Comparison of ENCODE assay signal across 8 cellular contexts in genomic region chr4:89056292-89056952, GRCh38. TPM values are rescaled to one million over a fixed set of nuclear protein-coding genes. Genes with fewer than 3 reads are reported as not detected.
DNase-seq lines count a peak whose midpoint lies in the region; ATAC-seq, FAIRE-seq and TF ChIP-seq lines count a peak whose summit lies in the region.

No MANE protein-coding gene starts in this region.

- H3K36me3 ChIP-seq in ascending aorta (no peaks in the 10 kb centered on the region), kidney (ENCODE audit: control insufficient read depth in 1 of 2, insufficient read depth in 2 of 2, low read length in 2 of 2) (no peaks in the 10 kb centered on the region)

- peak overlapping the region; percentile 23 to 33 for H3K9ac ChIP-seq in kidney (ENCODE audit: low read length in 2 of 2)

- peaks cover 0 to 9% of the 10 kb centered on the region in 2 donors for H3K4me1 ChIP-seq in ascending aorta
- H3K4me1 ChIP-seq in kidney (ENCODE audit: control insufficient read depth in 1 of 2, insufficient read depth in 1 of 2, low read depth in 1 of 2, low read length in 2 of 2), result peaks cover 0 to 2% of the 10 kb centered on the region in 2 donors

- no peak for ATAC-seq in SK-N-SH treated with all-trans-retinoic acid at 6 μM for 48 hours

- intact Hi-C loops in ascending aorta (cut with DNase I), result loop anchor here (2.0 kb wide), 1 partner anchor 54 kb away; the partner anchor contains the start of gene TIGD2
- intact Hi-C loops in kidney (cut with DNase I), result no loop called here

- TF ChIP-seq CTCF in ascending aorta (IDR thresholded peaks at IDR 0.05), result no peak
- TF ChIP-seq CTCF in kidney (IDR thresholded peaks at IDR 0.05; ENCODE audit: borderline replicate concordance, extremely low read depth, insufficient read depth), result no peak

- H3K9me3 ChIP-seq in ascending aorta (no peaks in the 10 kb centered on the region), kidney (ENCODE audit: control insufficient read depth in 1 of 2, low read length in 2 of 2) (peaks cover 0 to 2% of the 10 kb centered on the region in 2 donors)

- peak overlapping the region; percentile 54 to 63 for H3K4me3 ChIP-seq in ascending aorta
- peak overlapping the region; percentile 65 to 90 for H3K4me3 ChIP-seq in kidney (ENCODE audit: low read length in 2 of 2)

- FAIRE-seq in kidney (lab: Jason Lieb, UNC) (no peak), urothelium cell line (lab: Jason Lieb, UNC) (no peak)

- peak; percentile 84 for DNase-seq in NCI-H82 (lab: John Stamatoyannopoulos, UW)
- DNase-seq in NCI-H82 treated with DMSO at 0.1 percent for 48 hours (lab: John Stamatoyannopoulos, UW; ENCODE audit: unreplicated experiment), result no peak
- no peak for DNase-seq in ascending aorta (ENCODE audit: low spot score in 2 of 2)
- DNase-seq in kidney, result no peak
- DNase-seq in urothelium cell line (ENCODE audit: low spot score), result peak; percentile 26
- DNase-seq in DMS53 (lab: John Stamatoyannopoulos, UW), result no peak
- DNase-seq in MV-4-11 (lab: John Stamatoyannopoulos, UW), result no peak

- H3K27ac ChIP-seq in ascending aorta (peak overlapping the region; percentile 40 to 66), kidney (ENCODE audit: low read depth in 2 of 2, low read length in 2 of 2) (peak overlapping the region; percentile 2 to 77)

- no peaks in the 10 kb centered on the region for H3K27me3 ChIP-seq in ascending aorta

TF ChIP-seq in SK-N-SH treated with all-trans-retinoic acid at 6 μM for 48 hours, 23 proteins besides CTCF, POLR2A, EP300 and RAD21:
- TF ChIP-seq CSDC2 (CRISPR knock-in tag; IDR thresholded peaks at IDR 0.05), result no peak
- no peak for TF ChIP-seq OSR1 (CRISPR knock-in tag; IDR thresholded peaks at IDR 0.05)
- no peak for TF ChIP-seq ISL1 (CRISPR knock-in tag; IDR thresholded peaks at IDR 0.05)
- TF ChIP-seq POU6F1 (CRISPR knock-in tag; IDR thresholded peaks at IDR 0.05; ENCODE audit: borderline replicate concordance, low read depth), result no peak
- TF ChIP-seq SNAI2 (CRISPR knock-in tag; IDR thresholded peaks at IDR 0.05), result no peak
- TF ChIP-seq PATZ1 (CRISPR knock-in tag; IDR thresholded peaks at IDR 0.05; ENCODE audit: borderline replicate concordance), result no peak
- no peak for TF ChIP-seq ZFP3 (CRISPR knock-in tag; IDR thresholded peaks at IDR 0.05)
- no peak for TF ChIP-seq BACH2 (CRISPR knock-in tag; IDR thresholded peaks at IDR 0.05; ENCODE audit: borderline replicate concordance)
- no peak for TF ChIP-seq CSRNP3 (CRISPR knock-in tag; IDR thresholded peaks at IDR 0.05)
- TF ChIP-seq PPARA (CRISPR knock-in tag; IDR thresholded peaks at IDR 0.05; ENCODE audit: borderline replicate concordance), result no peak
- TF ChIP-seq TCF4 (CRISPR knock-in tag; IDR thresholded peaks at IDR 0.05; ENCODE audit: borderline replicate concordance), result no peak
- TF ChIP-seq ZNF8 (CRISPR knock-in tag; IDR thresholded peaks at IDR 0.05), result no peak
- TF ChIP-seq GLIS3 (CRISPR knock-in tag; IDR thresholded peaks at IDR 0.05), result no peak
- no peak for TF ChIP-seq ZC3H10 (CRISPR knock-in tag; IDR thresholded peaks at IDR 0.05)
- no peak for TF ChIP-seq TSHZ2 (CRISPR knock-in tag; IDR thresholded peaks at IDR 0.05)
- TF ChIP-seq ZFP30 (CRISPR knock-in tag; IDR thresholded peaks at IDR 0.05), result no peak
- TF ChIP-seq TOX (CRISPR knock-in tag; IDR thresholded peaks at IDR 0.05; ENCODE audit: borderline replicate concordance), result no peak
- TF ChIP-seq RARB (CRISPR knock-in tag; IDR thresholded peaks at IDR 0.05), result no peak
- no peak for TF ChIP-seq ZNF565 (CRISPR knock-in tag; conservative IDR thresholded peaks at IDR 0.05; ENCODE audit: low read depth)

RNA-seq across cellular contexts. Expression of gene FAM13A, which starts 0.6 kb away (rescaled TPM):
- total RNA-seq in ascending aorta, result 13.2 TPM
- 48.3 TPM for total RNA-seq in kidney
- polyA plus RNA-seq in kidney (ENCODE audit: insufficient read depth, low read depth, low replicate concordance), result 12.9 TPM

RNA-seq across cellular contexts. Expression of gene TIGD2, which starts 54.9 kb away (rescaled TPM):
- 0.21 TPM for total RNA-seq in ascending aorta
- 9.1 TPM for total RNA-seq in kidney
- 5.1 TPM for polyA plus RNA-seq in kidney (ENCODE audit: insufficient read depth, low read depth, low replicate concordance)

Comparison
In these comparisons a context has a peak if more than half of its experiments do, and no peak if none do; other contexts are left out.
1. DNase-seq: peak in NCI-H82 (single experiment) and urothelium cell line (single experiment); none in NCI-H82 treated with DMSO at 0.1 percent for 48 hours (single experiment), ascending aorta (0 of 2), kidney (single experiment), DMS53 (single experiment) and MV-4-11 (single experiment).